In genomic region chr6:157505912-157506491, GRCh38 we compare ENCODE assay signal across 19 cellular contexts.
A peak's percentile ranks its signal among the peaks of the same experiment; 100 is the strongest.
DNase-seq lines count a peak whose midpoint lies in the region; ATAC-seq, FAIRE-seq and TF ChIP-seq lines count a peak whose summit lies in the region.
"Had no signal": no experiment of that assay in that cellular context is flagged by ENCODE, and none has a peak within 500 bp of the region (broad histone marks: within the 10 kb centered on the region; RNA-seq: fewer than 3 reads in every experiment).

No MANE protein-coding gene starts in this region.

- no peak for TF ChIP-seq RAD21 in A549 (conservative IDR thresholded peaks at IDR 0.05 in 1 of 2, IDR thresholded peaks at IDR 0.05 in 1 of 2)

- H3K4me2 ChIP-seq in A549: no peak overlapping the region
- H3K4me2 ChIP-seq: KMS-11 had no signal

- TF ChIP-seq EP300 in A549 (IDR thresholded peaks at IDR 0.05): no peak

- 60% methylated on average over 3 of the region's 3 CpGs for WGBS in A549 (ENCODE audit: missing lambda C conversion rate)

- CTCF ChIA-PET in A549 (lab: Yijun Ruan, JAX) (no interaction called here), HEK293 (lab: Yijun Ruan, JAX) (interaction anchor here (0.7 kb wide), 1 partner anchor 40 kb away, joined by 3 read pairs; no protein-coding TSS in a partner anchor)

- POLR2A ChIA-PET in A549 (lab: Yijun Ruan, JAX): no interaction called here
- POLR2A ChIA-PET in HEK293 (lab: Yijun Ruan, JAX): no interaction called here

- no peaks in the 10 kb centered on the region for H3K4me1 ChIP-seq in A549
- no peaks in the 10 kb centered on the region for H3K4me1 ChIP-seq in HEK293 (ENCODE audit: control insufficient read depth, insufficient read depth, low read length)
- H3K4me1 ChIP-seq: BE2C, Caco-2 had no signal

- H3K36me3 ChIP-seq in HEK293 (ENCODE audit: control insufficient read depth in 2 of 2, insufficient read depth in 1 of 2, low read length in 2 of 2): no peaks in the 10 kb centered on the region
- H3K36me3 ChIP-seq: BE2C had no signal

- TF ChIP-seq CTCF in A549 (IDR thresholded peaks at IDR 0.05) (no peak), HEK293 (tag by site-specific recombination; IDR thresholded peaks at IDR 0.05) (no peak), fibroblast of mammary gland (conservative IDR thresholded peaks at IDR 0.05; ENCODE audit: control insufficient read depth, insufficient read depth, low read depth, low read length) (no peak)

- FAIRE-seq in A549 (lab: Jason Lieb, UNC) (no peak), RCC 7860 (lab: Jason Lieb, UNC) (no peak)
- FAIRE-seq: A204.1, GM12878, GM18507 had no signal

- no peak overlapping the region for H3K4me3 ChIP-seq in A549
- no peak overlapping the region for H3K4me3 ChIP-seq in HEK293 (ENCODE audit: low read depth, low read length)
- H3K4me3 ChIP-seq in fibroblast of mammary gland (ENCODE audit: control insufficient read depth, low read depth, low read length): no peak overlapping the region
- H3K4me3 ChIP-seq: GM12878 had no signal

- in situ Hi-C loops in G401 (cut with HindIII; ENCODE audit: low sequenced_read_pairs): no loop called here

- H3K27ac ChIP-seq in A549 (no peak overlapping the region), HEK293 (ENCODE audit: extremely low read depth, low read depth, low read length) (no peak overlapping the region)
- H3K27ac ChIP-seq: C4-2B, KMS-11 had no signal

- ATAC-seq in A549: no peak
- ATAC-seq in GM21360 (IDR thresholded peaks at IDR 0.05; ENCODE audit: unreplicated experiment): no peak
- ATAC-seq: GM12878 had no signal

- TF ChIP-seq POLR2A in A549 (IDR thresholded peaks at IDR 0.05; ENCODE audit: low read length): no peak

- H3K9me3 ChIP-seq in A549 (peaks cover 14% of the 10 kb centered on the region), HEK293 (ENCODE audit: control insufficient read depth, insufficient read depth, low read depth, low read length) (no peaks in the 10 kb centered on the region)
- H3K9me3 ChIP-seq: BE2C had no signal

- DNase-seq in A549 (ENCODE audit: low read depth in 1 of 2, low spot score in 1 of 2): no peak
- peak; percentile 5 for DNase-seq in RCC 7860 (ENCODE audit: low spot score)
- peak; percentile 8 for DNase-seq in fibroblast of mammary gland (ENCODE audit: low read depth)
- DNase-seq in cortex of kidney (lab: John Stamatoyannopoulos, UW): no peak
- DNase-seq in G401 (ENCODE audit: low spot score): no peak
- no peak for DNase-seq in NCI-H128 (lab: John Stamatoyannopoulos, UW; ENCODE audit: unreplicated experiment)
- DNase-seq: BE2C; Caco-2; CD4-positive, alpha-beta memory T cell; GOT3; H9; HFFc6 had no signal

TF ChIP-seq in A549, 52 proteins besides CTCF, POLR2A, EP300 and RAD21:
- TF ChIP-seq JUN (IDR thresholded peaks at IDR 0.05) (no peak), MAFK (IDR thresholded peaks at IDR 0.05; ENCODE audit: partially characterized antibody) (peak; percentile 65), REST (IDR thresholded peaks at IDR 0.05) (no peak), USF2 (IDR thresholded peaks at IDR 0.05) (no peak), BHLHE40 (IDR thresholded peaks at IDR 0.05; ENCODE audit: low read depth, low read length) (no peak)
TF ChIP-seq in A549: peak in this region for 1.

TF ChIP-seq in HEK293, 187 proteins besides CTCF, POLR2A, EP300 and RAD21:
- TF ChIP-seq ZNF114 (tag by site-specific recombination; IDR thresholded peaks at IDR 0.05) (no peak), SETDB1 (IDR thresholded peaks at IDR 0.05; ENCODE audit: insufficient read length, low read length) (peak; percentile 99)

Comparison
In these comparisons a context has a peak if more than half of its experiments do, and no peak if none do; other contexts are left out.
1. DNase-seq: peak in RCC 7860 (single experiment) and fibroblast of mammary gland (single experiment); none in A549 (0 of 2), cortex of kidney (single experiment), G401 (single experiment) and NCI-H128 (single experiment).